In the genomic region with DNA sequence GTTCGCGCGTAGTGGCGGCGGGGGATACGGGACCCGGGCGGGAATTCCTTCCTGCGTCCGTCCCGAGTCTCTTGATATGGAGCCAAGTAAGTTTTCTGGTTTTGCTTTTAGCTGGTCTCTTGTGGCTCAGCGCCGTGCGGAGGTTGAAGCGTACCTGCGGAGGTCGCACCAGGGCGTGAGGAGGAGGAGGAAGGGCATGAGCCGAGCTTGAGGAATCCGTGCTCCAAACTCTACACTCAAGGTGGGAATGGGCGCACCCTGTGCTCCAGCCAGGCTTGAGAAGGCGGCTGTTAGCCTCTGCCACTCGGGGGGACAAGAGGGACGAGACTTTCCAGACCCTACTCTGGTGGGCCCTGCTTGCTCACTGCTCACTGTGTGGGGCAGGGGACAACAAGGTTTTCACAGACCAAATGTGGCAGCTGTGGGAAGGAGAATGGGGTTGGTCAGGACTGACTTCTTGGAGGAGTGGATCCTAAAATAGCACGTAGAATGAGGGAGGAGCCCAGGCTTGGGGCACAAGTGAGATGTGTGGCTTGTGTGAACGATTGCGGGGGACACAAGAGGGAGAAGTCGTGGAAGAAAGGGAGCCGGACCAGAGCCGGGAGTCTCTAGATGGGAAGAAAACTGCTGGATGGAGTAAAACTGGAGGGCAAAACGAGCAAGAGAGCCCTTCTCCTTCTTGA, we compare ENCODE assay signal across 1 cellular context.
A peak's percentile ranks its signal among the peaks of the same experiment; 100 is the strongest.
TF ChIP-seq lines count a peak whose summit lies in the region.

No MANE protein-coding gene starts in this region.

TF ChIP-seq in GM12878, 131 proteins besides CTCF, POLR2A, EP300 and RAD21:
- TF ChIP-seq TCF7 (IDR thresholded peaks at IDR 0.05; ENCODE audit: borderline replicate concordance): no peak
- 0 out of 2 replicates have a peak, but pooled peaks have one; percentile 24 for TF ChIP-seq EED (IDR thresholded peaks at IDR 0.05; ENCODE audit: low read depth)
- TF ChIP-seq IKZF2 (IDR thresholded peaks at IDR 0.05): 0 out of 4 replicates have a peak, but pooled peaks of 1 of the 2 experiments have one; percentile 4
- no peak for TF ChIP-seq POU2F2 (IDR thresholded peaks at IDR 0.05; ENCODE audit: borderline replicate concordance, low read depth, low read length)
TF ChIP-seq in GM12878: peak in this region for 2.
